8 cellular contexts compared by ENCODE assay signal in the genomic region with DNA sequence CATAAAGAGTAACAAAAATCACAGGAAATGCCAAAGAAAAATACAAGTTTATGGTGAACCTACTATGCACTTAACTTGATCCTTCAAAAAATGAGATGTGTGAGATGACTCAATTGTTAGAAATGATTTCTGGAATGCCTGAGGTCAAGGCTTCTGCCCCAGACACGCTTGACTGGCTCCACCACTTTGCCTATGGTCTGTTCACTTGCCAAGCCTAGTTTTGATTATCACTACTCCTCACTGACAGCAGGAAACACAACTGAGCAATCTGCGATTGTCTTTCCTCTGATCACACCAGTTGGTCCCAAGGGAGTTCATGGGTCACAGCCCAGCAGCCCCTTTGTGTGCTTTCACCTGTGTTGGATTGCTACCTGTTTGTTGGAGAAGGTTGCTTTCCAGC. TPM values are rescaled to one million over a fixed set of nuclear protein-coding genes. Genes with fewer than 3 reads are reported as not detected.
A peak's percentile ranks its signal among the peaks of the same experiment; 100 is the strongest.
DNase-seq lines count a peak whose midpoint lies in the region; ATAC-seq and TF ChIP-seq lines count a peak whose summit lies in the region.

No MANE protein-coding gene starts in this region.

- in situ Hi-C loops in astrocyte of the spinal cord (cut with HindIII; ENCODE audit: low sequenced_read_pairs) = no loop called here

- no peak overlapping the region for H3K27ac ChIP-seq in A673 (ENCODE audit: low read depth, low read length, poor library complexity, severe bottlenecking)
- no peak overlapping the region for H3K27ac ChIP-seq in tibial nerve
- H3K27ac ChIP-seq in sigmoid colon = no peak overlapping the region

- CTCF ChIA-PET in A673 (lab: Charles Lee) = no interaction called here

- H3K9me3 ChIP-seq in A673 (ENCODE audit: low read depth, low read length, poor library complexity, severe bottlenecking) (no peaks in the 10 kb centered on the region), tibial nerve (no peaks in the 10 kb centered on the region), sigmoid colon (no peaks in the 10 kb centered on the region)

- no peaks in the 10 kb centered on the region for H3K27me3 ChIP-seq in A673 (replicated peaks; ENCODE audit: insufficient read depth, low read depth, low read length, poor library complexity)
- H3K27me3 ChIP-seq in tibial nerve = no peaks in the 10 kb centered on the region
- no peaks in the 10 kb centered on the region for H3K27me3 ChIP-seq in sigmoid colon

- H3K36me3 ChIP-seq in A673 (ENCODE audit: insufficient read depth, low read length, poor library complexity, severe bottlenecking) = no peaks in the 10 kb centered on the region
- no peaks in the 10 kb centered on the region for H3K36me3 ChIP-seq in tibial nerve
- H3K36me3 ChIP-seq in sigmoid colon = no peaks in the 10 kb centered on the region

- intact Hi-C loops in A673 (cut with micrococcal nuclease; ENCODE audit: unreplicated experiment) = no loop called here
- intact Hi-C loops in sigmoid colon (cut with DNase I) = no loop called here

- no peak overlapping the region for H3K4me3 ChIP-seq in A673 (ENCODE audit: low read depth, low read length, poor library complexity, severe bottlenecking)
- no peak overlapping the region for H3K4me3 ChIP-seq in astrocyte of the spinal cord (ENCODE audit: low read depth, low read length)
- no peak overlapping the region for H3K4me3 ChIP-seq in tibial nerve
- H3K4me3 ChIP-seq in sigmoid colon = no peak overlapping the region

- TF ChIP-seq EP300 in tibial nerve (IDR thresholded peaks at IDR 0.05) (no peak), sigmoid colon (IDR thresholded peaks at IDR 0.05) (no peak)

- no TSS peak for BruUV-seq in A673 (replicated peaks; lab: Mats Ljungman, UMichigan)

- H3K4me1 ChIP-seq in A673 (ENCODE audit: insufficient read depth, low read length, poor library complexity, severe bottlenecking) (peaks cover 4% of the 10 kb centered on the region), tibial nerve (no peaks in the 10 kb centered on the region), sigmoid colon (no peaks in the 10 kb centered on the region)

- TF ChIP-seq POLR2A in tibial nerve (IDR thresholded peaks at IDR 0.05) = no peak
- no peak for TF ChIP-seq POLR2A in sigmoid colon (IDR thresholded peaks at IDR 0.05)

- POLR2A ChIA-PET in A673 (lab: Charles Lee; ENCODE audit: low non-redundant PET) = no interaction called here

- 42 to 47% methylated on average over 2 of the region's 2 CpGs for WGBS in tibial nerve, 2 donors
- 43 to 65% methylated on average over 2 of the region's 2 CpGs for WGBS in sigmoid colon, 2 donors

- ATAC-seq in GM19395 (IDR thresholded peaks at IDR 0.05; ENCODE audit: unreplicated experiment) = peak; percentile 98
- ATAC-seq in HG03342 (IDR thresholded peaks at IDR 0.05; ENCODE audit: unreplicated experiment) = peak; percentile 97

- TF ChIP-seq CTCF in A673 (conservative IDR thresholded peaks at IDR 0.05; ENCODE audit: low read depth, low read length) = no peak
- TF ChIP-seq CTCF in astrocyte of the spinal cord (IDR thresholded peaks at IDR 0.05; ENCODE audit: low read depth, low read length) = no peak
- TF ChIP-seq CTCF in tibial nerve (IDR thresholded peaks at IDR 0.05) = no peak
- TF ChIP-seq CTCF in sigmoid colon (IDR thresholded peaks at IDR 0.05) = no peak

- DNase-seq in A673 (ENCODE audit: low spot score) = peak; percentile 40
- DNase-seq in astrocyte of the spinal cord (ENCODE audit: low read depth, low spot score) = peak; percentile 56
- DNase-seq in tibial nerve (ENCODE audit: low spot score in 2 of 2) = no peak
- no peak for DNase-seq in medulla oblongata (ENCODE audit: extremely low spot score)
- DNase-seq in sigmoid colon = no peak
- DNase-seq in activated effector memory CD4-positive, alpha-beta T cell treated with Interleukin-2 at 50 U/mL for 16 hours = no peak

RNA-seq across cellular contexts. Expression of a gene that starts 20.6 kb away (rescaled TPM):
- total RNA-seq in A673 (2021) (17.9 and 18.1 TPM in 2 replicates), tibial nerve (10 to 100 TPM in 2 of 4 donors, 1 to 10 TPM in 2; 9.2 to 23.1 (median 11.0) TPM), sigmoid colon (10 to 100 TPM in 1 of 4 donors, 1 to 10 TPM in 3; 6.3 to 11.9 (median 6.7) TPM)
- polyA plus RNA-seq in sigmoid colon = 1 to 10 TPM; 1.8 to 3.7 (median 3.2) TPM

RNA-seq across cellular contexts. Expression of a gene that starts 46.5 kb away (rescaled TPM):
- total RNA-seq in A673 (2021) (175 and 181 TPM in 2 replicates), tibial nerve (100 to 1,000 TPM; 200 to 229 (median 212) TPM), sigmoid colon (100 to 1,000 TPM; 247 to 276 (median 256) TPM)
- 100 to 1,000 TPM in 2 of 3 donors, 10 to 100 TPM in 1; 39.0 to 193 (median 106) TPM for polyA plus RNA-seq in sigmoid colon

Comparison
In these comparisons a context has a peak if more than half of its experiments do, and no peak if none do; other contexts are left out.
1. DNase-seq: peak in A673 (single experiment) and astrocyte of the spinal cord (single experiment); none in tibial nerve (0 of 2), medulla oblongata (single experiment), sigmoid colon (single experiment) and activated effector memory CD4-positive, alpha-beta T cell treated with Interleukin-2 at 50 U/mL for 16 hours (single experiment).